In genomic region chr11:57885298-57886035, GRCh38 we compare ENCODE assay signal across 12 cellular contexts.
DNase-seq lines count a peak whose midpoint lies in the region; ATAC-seq and TF ChIP-seq lines count a peak whose summit lies in the region.
"Had no signal": no experiment of that assay in that cellular context is flagged by ENCODE, and none has a peak within 500 bp of the region (broad histone marks: within the 10 kb centered on the region; RNA-seq: fewer than 3 reads in every experiment).

No MANE protein-coding gene starts in this region.

- H3K9me3 ChIP-seq in trophoblast cell (ENCODE audit: insufficient read depth, low read depth, low read length), result peaks cover 2% of the 10 kb centered on the region
- H3K9me3 ChIP-seq in colonic mucosa, result no peaks in the 10 kb centered on the region

- H3K36me3 Mint-ChIP-seq in effector memory CD8-positive, alpha-beta T cell (ENCODE audit: insufficient read depth), result no peaks in the 10 kb centered on the region

- no peak for ATAC-seq in effector memory CD8-positive, alpha-beta T cell (replicated peaks)
- ATAC-seq: sciatic nerve had no signal

- H4K12ac ChIP-seq in trophoblast cell (ENCODE audit: low read depth, low read length), result no peak overlapping the region

- H3K18ac ChIP-seq in trophoblast cell (ENCODE audit: low read length), result no peak overlapping the region

- H3K4me1 Mint-ChIP-seq in effector memory CD8-positive, alpha-beta T cell (ENCODE audit: low read depth in 2 of 2), result no peaks in the 10 kb centered on the region

- no peaks in the 10 kb centered on the region for H3K9me3 Mint-ChIP-seq in effector memory CD8-positive, alpha-beta T cell
- H3K9me3 Mint-ChIP-seq: activated T-helper 2 cell treated with anti-CD3 and anti-CD28 coated beads, Interferon-gamma antibody, Interleukin-2, Interleukin-4, amounts not matched to agents 10 μg/mL and 5 μg/mL and 100 μg/mL, durations not matched to agents 14 hours and 24 hours and 36 hours had no signal

- H3K27ac Mint-ChIP-seq in effector memory CD8-positive, alpha-beta T cell, result no peak overlapping the region
- H3K27ac Mint-ChIP-seq: activated T-helper 2 cell treated with anti-CD3 and anti-CD28 coated beads, Interferon-gamma antibody, Interleukin-2, Interleukin-4, amounts not matched to agents 10 μg/mL and 5 μg/mL and 100 μg/mL, durations not matched to agents 14 hours and 24 hours and 36 hours had no signal

- peaks cover 0 to 13% of the 10 kb centered on the region in 2 donors for H3K27me3 Mint-ChIP-seq in effector memory CD8-positive, alpha-beta T cell

- no peaks in the 10 kb centered on the region for H3K79me1 ChIP-seq in trophoblast cell (ENCODE audit: low read length)

- no peak overlapping the region for H4K8ac ChIP-seq in trophoblast cell (ENCODE audit: low read depth, low read length)

- H3K79me2 ChIP-seq in trophoblast cell (ENCODE audit: control insufficient read depth, insufficient read depth, low read length, poor library complexity), result no peaks in the 10 kb centered on the region

- H2BK12ac ChIP-seq in trophoblast cell (ENCODE audit: low read length), result no peak overlapping the region

- no peaks in the 10 kb centered on the region for H3K4me1 ChIP-seq in trophoblast cell (ENCODE audit: control insufficient read depth in 1 of 2, insufficient read depth in 2 of 2, low read length in 2 of 2)
- H3K4me1 ChIP-seq in colonic mucosa, result no peaks in the 10 kb centered on the region

- H3K9ac ChIP-seq in trophoblast cell (ENCODE audit: low read length), result peak overlapping the region; percentile 3
- no peak overlapping the region for H3K9ac ChIP-seq in colonic mucosa (ENCODE audit: low read depth in 2 of 2, low read length in 2 of 2)

- H3K27me3 ChIP-seq in trophoblast cell (ENCODE audit: insufficient read depth, low read length) (no peaks in the 10 kb centered on the region), colonic mucosa (no peaks in the 10 kb centered on the region)

- no peak overlapping the region for H2AFZ ChIP-seq in trophoblast cell (ENCODE audit: insufficient read depth, low read length, poor library complexity)

- H3K27ac ChIP-seq in trophoblast cell (ENCODE audit: low read depth, low read length), result no peak overlapping the region
- no peak overlapping the region for H3K27ac ChIP-seq in colonic mucosa

- DNase-seq in HPDE6-E6E7 (ENCODE audit: extremely low spot score), result peak; percentile 27
- DNase-seq in RPMI8226, result peak; percentile 22
- DNase-seq in epithelial cell of esophagus (ENCODE audit: low read depth), result peak; percentile 57
- peak; percentile 37 to 46 for DNase-seq in trophoblast cell
- no peak for DNase-seq in SW 1271 (lab: John Stamatoyannopoulos, UW)
- no peak for DNase-seq in colonic mucosa
- no peak for DNase-seq in effector memory CD8-positive, alpha-beta T cell
- DNase-seq: effector memory CD4-positive, alpha-beta T cell; kidney glomerular epithelial cell; NCI-H510A treated with DMSO at 0.1 percent for 48 hours had no signal

- no peak overlapping the region for H2BK5ac ChIP-seq in trophoblast cell (ENCODE audit: low read depth, low read length, poor library complexity)

- no peak overlapping the region for H3K14ac ChIP-seq in trophoblast cell (ENCODE audit: low read length)

- H3K4me3 ChIP-seq in epithelial cell of esophagus (ENCODE audit: low read length), result no peak overlapping the region
- no peak overlapping the region for H3K4me3 ChIP-seq in trophoblast cell (ENCODE audit: low read depth, low read length)
- H3K4me3 ChIP-seq in colonic mucosa, result no peak overlapping the region

- H3K4ac ChIP-seq in trophoblast cell (ENCODE audit: low read depth, low read length), result no peak overlapping the region

- no peak overlapping the region for H3K4me3 Mint-ChIP-seq in effector memory CD8-positive, alpha-beta T cell

- no peaks in the 10 kb centered on the region for H3K36me3 ChIP-seq in trophoblast cell (ENCODE audit: control insufficient read depth in 1 of 2, insufficient read depth in 2 of 2, low read length in 2 of 2)
- no peaks in the 10 kb centered on the region for H3K36me3 ChIP-seq in colonic mucosa

- no peak overlapping the region for H3K4me2 ChIP-seq in trophoblast cell (ENCODE audit: low read length)

- H4K91ac ChIP-seq in trophoblast cell (ENCODE audit: low read depth, low read length), result no peak overlapping the region

- 100% methylated on average over 1 of the region's 4 CpGs for WGBS in trophoblast cell (ENCODE audit: extremely low coverage, insufficient coverage, insufficient read length)

- no peak for TF ChIP-seq CTCF in epithelial cell of esophagus (IDR thresholded peaks at IDR 0.05; ENCODE audit: insufficient read depth, low read depth, low read length, missing control alignments)
- TF ChIP-seq CTCF in colonic mucosa (IDR thresholded peaks at IDR 0.05), result no peak

- no peak overlapping the region for H3K23ac ChIP-seq in trophoblast cell (ENCODE audit: low read length)

- intact Hi-C loops in colonic mucosa (cut with DNase I), result no loop called here

- H2AK5ac ChIP-seq in trophoblast cell (ENCODE audit: low read length), result no peak overlapping the region

- H2BK120ac ChIP-seq in trophoblast cell (ENCODE audit: insufficient read depth, low read length, poor library complexity), result no peak overlapping the region

Comparison
In these comparisons a context has a peak if more than half of its experiments do, and no peak if none do; other contexts are left out.
1. DNase-seq: peak in HPDE6-E6E7 (single experiment), RPMI8226 (single experiment), epithelial cell of esophagus (single experiment) and trophoblast cell (2 of 2); none in SW 1271 (0 of 2), colonic mucosa (single experiment) and effector memory CD8-positive, alpha-beta T cell (0 of 3).